Comparison of ENCODE assay signal across 33 cellular contexts in the genomic region with DNA sequence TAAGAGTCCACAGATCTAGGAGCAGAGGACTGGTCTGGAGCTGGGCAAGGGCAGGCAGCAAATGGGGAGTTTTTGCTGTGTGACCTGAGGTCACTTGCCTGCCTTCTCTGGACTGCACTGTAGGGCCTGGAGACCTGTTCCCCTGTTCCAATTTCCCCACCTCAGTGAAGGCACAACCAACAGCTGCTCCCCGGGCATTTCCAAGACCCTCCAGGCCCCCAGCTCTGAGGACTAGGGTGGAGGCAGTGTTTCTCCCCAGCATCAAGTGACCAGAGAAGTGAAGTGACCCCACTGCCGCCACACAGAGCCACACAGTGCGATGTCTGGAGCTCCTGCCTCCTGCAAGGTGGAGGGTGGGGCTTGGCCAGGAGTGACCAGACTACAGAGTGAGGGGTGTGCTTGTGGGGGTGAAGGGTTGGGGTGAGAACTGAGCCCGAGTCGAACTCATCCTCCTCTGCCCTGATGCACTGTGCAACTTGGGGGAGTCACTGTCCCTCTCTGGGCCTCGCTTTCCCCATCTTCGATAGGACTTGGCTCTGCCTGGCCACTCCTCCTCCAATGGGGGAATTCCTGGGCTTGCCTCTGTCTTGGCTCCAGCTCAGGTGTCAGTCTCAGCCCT. TPM values are rescaled to one million over a fixed set of nuclear protein-coding genes. Genes with fewer than 3 reads are reported as not detected.
DNase-seq lines count a peak whose midpoint lies in the region; ATAC-seq and TF ChIP-seq lines count a peak whose summit lies in the region.
"Had no signal": no experiment of that assay in that cellular context is flagged by ENCODE, and none has a peak within 500 bp of the region (broad histone marks: within the 10 kb centered on the region; RNA-seq: fewer than 3 reads in every experiment).

No MANE protein-coding gene starts in this region.

- ATAC-seq in thoracic aorta (ENCODE audit: insufficient number of reproducible peaks, low FRiP score, low read depth) (peak; percentile 24), HG03039 (IDR thresholded peaks at IDR 0.05; ENCODE audit: unreplicated experiment) (no peak)
- ATAC-seq: activated CD8-positive, alpha-beta memory T cell treated with anti-CD3 and anti-CD28 coated beads, Interleukin-2, amount 10 ng/mL, durations not matched to agents 7 days and 5 days; foreskin keratinocyte; HCT116; left colon had no signal

- no peak overlapping the region for H3K9ac ChIP-seq in mesendoderm (ENCODE audit: low read length)
- H3K9ac ChIP-seq: BLaER1 had no signal

- H3K4me3 ChIP-seq in right atrium auricular region (no peak overlapping the region), ascending aorta (no peak overlapping the region), mesendoderm (ENCODE audit: low read length) (no peak overlapping the region), thoracic aorta (no peak overlapping the region)
- H3K4me3 ChIP-seq: BLaER1, cardiac muscle cell, esophagus muscularis mucosa had no signal

- H3K56ac ChIP-seq in mesendoderm (ENCODE audit: low read length): no peak overlapping the region

- no peak overlapping the region for H4K8ac ChIP-seq in mesendoderm (ENCODE audit: low read depth, low read length)

- H3K27ac ChIP-seq in right atrium auricular region (peak overlapping the region; percentile 76 to 87), ascending aorta (peak overlapping the region; percentile 54 to 76), mesendoderm (ENCODE audit: low read depth, low read length) (no peak overlapping the region), thoracic aorta (peak overlapping the region in 1 of 2 donors; percentile 37)
- H3K27ac ChIP-seq: BLaER1, cardiac muscle cell, esophagus muscularis mucosa, foreskin keratinocyte had no signal

- H3K79me1 ChIP-seq in mesendoderm (ENCODE audit: low read length): no peaks in the 10 kb centered on the region

- intact Hi-C loops in cardiac septum (cut with DNase I): loop anchor here (5.0 kb wide), 2 partner anchors 48 to 407 kb away; no protein-coding TSS in a partner anchor
- intact Hi-C loops in ascending aorta (cut with DNase I): no loop called here

- H3K18ac ChIP-seq in mesendoderm (ENCODE audit: low read length): no peak overlapping the region

- H2BK5ac ChIP-seq in mesendoderm (ENCODE audit: low read length): no peak overlapping the region

- no peak overlapping the region for H3K4ac ChIP-seq in mesendoderm (ENCODE audit: low read depth, low read length)

- TF ChIP-seq CTCF in right atrium auricular region (IDR thresholded peaks at IDR 0.05): no peak
- no peak for TF ChIP-seq CTCF in ascending aorta (IDR thresholded peaks at IDR 0.05)
- no peak for TF ChIP-seq CTCF in thoracic aorta (IDR thresholded peaks at IDR 0.05)

- H2AK5ac ChIP-seq in mesendoderm (ENCODE audit: low read length): no peak overlapping the region

- no peak overlapping the region for H3K4me2 ChIP-seq in mesendoderm (ENCODE audit: low read length)
- H3K4me2 ChIP-seq: BLaER1 had no signal

- in situ Hi-C loops in G401 (cut with HindIII; ENCODE audit: low sequenced_read_pairs): no loop called here

- H3K79me2 ChIP-seq in mesendoderm (ENCODE audit: control insufficient read depth, insufficient read depth, low read length): no peaks in the 10 kb centered on the region

- no peaks in the 10 kb centered on the region for H3K9me3 ChIP-seq in right atrium auricular region
- no peaks in the 10 kb centered on the region for H3K9me3 ChIP-seq in ascending aorta
- no peaks in the 10 kb centered on the region for H3K9me3 ChIP-seq in thoracic aorta
- H3K9me3 ChIP-seq: BLaER1, Caco-2, esophagus muscularis mucosa had no signal

- H2BK120ac ChIP-seq in mesendoderm (ENCODE audit: low read depth, low read length): no peak overlapping the region

- H3K4me1 ChIP-seq in right atrium auricular region (peaks cover 0 to 65% of the 10 kb centered on the region in 2 donors), ascending aorta (peaks cover 5 to 20% of the 10 kb centered on the region in 2 donors), mesendoderm (ENCODE audit: control insufficient read depth, low read depth, low read length) (no peaks in the 10 kb centered on the region), thoracic aorta (ENCODE audit: control insufficient read depth in 1 of 2, low read depth in 2 of 2) (peaks cover 7 to 56% of the 10 kb centered on the region in 2 donors)
- H3K4me1 ChIP-seq: foreskin keratinocyte had no signal

- H3K23ac ChIP-seq in mesendoderm (ENCODE audit: low read length): no peak overlapping the region

- H2BK15ac ChIP-seq in mesendoderm (replicated peaks; ENCODE audit: low read depth): no peak overlapping the region

- WGBS in mesendoderm (ENCODE audit: extremely low coverage, insufficient coverage, low lambda C conversion rate): no CpG with 5 or more reads among the region's 7 CpGs

- DNase-seq in right atrium auricular region (ENCODE audit: low spot score) (no peak), cardiac septum (ENCODE audit: low spot score) (no peak), ascending aorta (ENCODE audit: low spot score in 2 of 2) (no peak), mesendoderm (peak; percentile 52), thoracic aorta (ENCODE audit: low spot score) (no peak), NCI-H2029 (lab: John Stamatoyannopoulos, UW) (no peak), G401 (ENCODE audit: low spot score) (no peak)
- DNase-seq: activated CD4-positive, alpha-beta T cell treated with anti-CD3 and anti-CD28 coated beads, Interleukin-2, amount 10 ng/mL, durations not matched to agents 24 days and 14 days; activated CD8-positive, alpha-beta memory T cell treated with anti-CD3 and anti-CD28 coated beads, Interleukin-2, amount 10 ng/mL, durations not matched to agents 7 days and 5 days; activated T-cell treated with anti-CD3 and anti-CD28 coated beads, Interleukin-2, amount 50 U/mL, for 48 hours; amygdala; cortex of kidney; DMS79; GF-D8; naive B cell; NCI-H1436 treated with DMSO at 0.1 percent for 48 hours; NCI-H2107; NCI-H510A; OCI-M1; stimulated activated CD4-positive, alpha-beta T cell treated with anti-CD3 and anti-CD28 coated beads, Interleukin-12 subunit alpha, Interleukin-12 subunit beta, amount 100 ng/mL, for 4 hours; stimulated activated CD4-positive, alpha-beta T cell treated with anti-CD3 and anti-CD28 coated beads, Interleukin-4, amount 100 ng/mL, for 1 hour; SW 1271; T-helper 9 cell had no signal

- H3K36me3 ChIP-seq in right atrium auricular region: peaks cover 5% of the 10 kb centered on the region
- no peaks in the 10 kb centered on the region for H3K36me3 ChIP-seq in ascending aorta
- H3K36me3 ChIP-seq in mesendoderm (ENCODE audit: control insufficient read depth, insufficient read depth, low read length): no peaks in the 10 kb centered on the region
- H3K36me3 ChIP-seq in thoracic aorta: no peaks in the 10 kb centered on the region
- H3K36me3 ChIP-seq: BLaER1, cardiac muscle cell, esophagus muscularis mucosa had no signal

- H3K27me3 ChIP-seq in right atrium auricular region (no peaks in the 10 kb centered on the region), ascending aorta (no peaks in the 10 kb centered on the region), mesendoderm (ENCODE audit: insufficient read depth, low read length, poor library complexity) (no peaks in the 10 kb centered on the region), thoracic aorta (replicated peaks; ENCODE audit: insufficient read depth) (no peaks in the 10 kb centered on the region)
- H3K27me3 ChIP-seq: BLaER1, cardiac muscle cell, esophagus muscularis mucosa, foreskin keratinocyte had no signal

- no peak overlapping the region for H4K5ac ChIP-seq in mesendoderm (ENCODE audit: low read length)

RNA-seq across cellular contexts. Expression of a gene that starts 21.6 kb away (rescaled TPM):
- total RNA-seq in right atrium auricular region (10 to 100 TPM in 1 of 2 donors, 1 to 10 TPM in 1; 9.5 to 14.7 TPM), cardiac septum (13.5 TPM), ascending aorta (18.3 TPM), thoracic aorta (1 to 10 TPM; 3.5 to 5.7 TPM)
- 0.69 TPM for polyA plus RNA-seq in mesendoderm (2013, experiment 1 of 2)
- polyA plus RNA-seq in mesendoderm (2013, experiment 2 of 2): 0.78 TPM
- total RNA-seq in G401 (2014; rRNA removed; shearing (Covaris generic)): not detected in 2 replicates
- total RNA-seq: activated CD4-positive, alpha-beta T cell treated with anti-CD3 and anti-CD28 coated beads, Interleukin-2, amount 10 ng/mL, durations not matched to agents 24 days and 14 days; activated CD8-positive, alpha-beta memory T cell treated with anti-CD3 and anti-CD28 coated beads, Interleukin-2, amount 10 ng/mL, durations not matched to agents 7 days and 5 days; activated naive CD4-positive, alpha-beta T cell treated with anti-CD3 and anti-CD28 coated beads for 36 hours had no signal
- polyA plus RNA-seq: AG04450 had no signal

RNA-seq across cellular contexts. Expression of a gene that starts 32.5 kb away (rescaled TPM):
- total RNA-seq in right atrium auricular region: 1 to 10 TPM in 1 of 2 donors, under 1 TPM in 1; 0.19 to 1.9 TPM
- 6.9 TPM for total RNA-seq in cardiac septum
- total RNA-seq in ascending aorta: 8.8 TPM
- 0.03 TPM for polyA plus RNA-seq in mesendoderm (2013, experiment 1 of 2)
- polyA plus RNA-seq in mesendoderm (2013, experiment 2 of 2): 0.07 TPM
- 10 to 100 TPM in 1 of 2 donors, 1 to 10 TPM in 1; 7.7 to 13.4 TPM for total RNA-seq in thoracic aorta
- total RNA-seq in G401 (2014; rRNA removed; shearing (Covaris generic)): not detected in 2 replicates
- total RNA-seq: activated CD4-positive, alpha-beta T cell treated with anti-CD3 and anti-CD28 coated beads, Interleukin-2, amount 10 ng/mL, durations not matched to agents 24 days and 14 days; activated CD8-positive, alpha-beta memory T cell treated with anti-CD3 and anti-CD28 coated beads, Interleukin-2, amount 10 ng/mL, durations not matched to agents 7 days and 5 days; activated naive CD4-positive, alpha-beta T cell treated with anti-CD3 and anti-CD28 coated beads for 36 hours; foreskin keratinocyte had no signal
- polyA plus RNA-seq: AG04450, cardiac muscle cell, foreskin keratinocyte had no signal
